ENCODE assay signal across 14 cellular contexts in genomic region chr7:143015102-143015501, GRCh38. TPM values are rescaled to one million over a fixed set of nuclear protein-coding genes. Genes with fewer than 3 reads are reported as not detected.
DNase-seq lines count a peak whose midpoint lies in the region; ATAC-seq and TF ChIP-seq lines count a peak whose summit lies in the region.
"Had no signal": no experiment of that assay in that cellular context is flagged by ENCODE, and none has a peak within 500 bp of the region (broad histone marks: within the 10 kb centered on the region; RNA-seq: fewer than 3 reads in every experiment).

No MANE protein-coding gene starts in this region.

- no peaks in the 10 kb centered on the region for H3K27me3 ChIP-seq in CD4-positive, alpha-beta memory T cell (ENCODE audit: insufficient read depth, low read length)
- no peaks in the 10 kb centered on the region for H3K27me3 ChIP-seq in BE2C

- H3K27ac Mint-ChIP-seq in naive B cell, result peak overlapping the region; percentile 86 to 97 (median 94)
- peak overlapping the region in 1 of 7 donors; percentile 36 for H3K27ac Mint-ChIP-seq in CD4-positive, alpha-beta memory T cell
- H3K27ac Mint-ChIP-seq: dendritic cell treated with granulocyte-macrophage colony-stimulating factor and Interleukin-4, amounts not matched to agents 40 ng/mL and 50 ng/mL, for 4 days had no signal

- intact Hi-C loops in CD4-positive, alpha-beta memory T cell (cut with micrococcal nuclease), result no loop called here

- H3K4me1 ChIP-seq in CD4-positive, alpha-beta memory T cell (ENCODE audit: insufficient read depth, low read length), result no peaks in the 10 kb centered on the region
- no peaks in the 10 kb centered on the region for H3K4me1 ChIP-seq in BE2C

- H3K4me3 ChIP-seq in CD4-positive, alpha-beta memory T cell (ENCODE audit: low read length in 2 of 2), result no peak overlapping the region
- no peak overlapping the region for H3K4me3 ChIP-seq in BE2C (ENCODE audit: low read depth, low read length)
- H3K4me3 ChIP-seq: lung had no signal

- no peak for TF ChIP-seq CTCF in BE2C (IDR thresholded peaks at IDR 0.05; ENCODE audit: low read depth, low read length)

- no peaks in the 10 kb centered on the region for H3K9me3 ChIP-seq in CD4-positive, alpha-beta memory T cell (ENCODE audit: control insufficient read depth in 1 of 2, low read length in 2 of 2)
- H3K9me3 ChIP-seq in BE2C, result no peaks in the 10 kb centered on the region

- peak overlapping the region; percentile 55 to 87 (median 79) for H3K4me3 Mint-ChIP-seq in naive B cell
- H3K4me3 Mint-ChIP-seq in CD4-positive, alpha-beta memory T cell, result no peak overlapping the region
- H3K4me3 Mint-ChIP-seq: dendritic cell treated with granulocyte-macrophage colony-stimulating factor and Interleukin-4, amounts not matched to agents 40 ng/mL and 50 ng/mL, for 4 days had no signal

- H3K9me3 Mint-ChIP-seq in naive B cell, result peaks cover 3 to 13% (median 10%) of the 10 kb centered on the region in 7 donors
- H3K9me3 Mint-ChIP-seq in CD4-positive, alpha-beta memory T cell, result peaks cover 0 to 7% (median 0%) of the 10 kb centered on the region in 8 donors

- no peak overlapping the region for H3K27ac ChIP-seq in CD4-positive, alpha-beta memory T cell (ENCODE audit: low read depth, low read length)

- H3K36me3 Mint-ChIP-seq in naive B cell, result peaks cover 10 to 19% of the 10 kb centered on the region in 2 donors
- no peaks in the 10 kb centered on the region for H3K36me3 Mint-ChIP-seq in CD4-positive, alpha-beta memory T cell

- peak; percentile 74 for DNase-seq in naive B cell
- DNase-seq in NCI-H1436 (lab: John Stamatoyannopoulos, UW), result no peak
- no peak for DNase-seq in CD4-positive, alpha-beta memory T cell
- no peak for DNase-seq in BE2C
- no peak for DNase-seq in AML-193 (lab: John Stamatoyannopoulos, UW)
- DNase-seq: activated naive CD4-positive, alpha-beta T cell had no signal

- CTCF ChIA-PET in CD4-positive, alpha-beta memory T cell (lab: Charles Lee; ENCODE audit: partially characterized antibody), result interaction anchor here (0.8 to 4.4 kb wide), 4 partner anchors 8 to 401 kb away, joined by 3 to 31 read pairs (median 5); no protein-coding TSS in a partner anchor

- H3K36me3 ChIP-seq in CD4-positive, alpha-beta memory T cell (ENCODE audit: insufficient read depth, low read length), result no peaks in the 10 kb centered on the region
- no peaks in the 10 kb centered on the region for H3K36me3 ChIP-seq in BE2C

- POLR2A ChIA-PET in CD4-positive, alpha-beta memory T cell (lab: Charles Lee; ENCODE audit: partially characterized antibody), result no interaction called here

- H3K27me3 Mint-ChIP-seq in naive B cell, result no peaks in the 10 kb centered on the region
- peaks cover 15 to 22% of the 10 kb centered on the region in 2 donors for H3K27me3 Mint-ChIP-seq in CD4-positive, alpha-beta memory T cell

- ATAC-seq in GM18870 (IDR thresholded peaks at IDR 0.05; ENCODE audit: unreplicated experiment) (peak; percentile 76), GM21786 (IDR thresholded peaks at IDR 0.05; ENCODE audit: unreplicated experiment) (peak; percentile 73), HG03280 (IDR thresholded peaks at IDR 0.05; ENCODE audit: unreplicated experiment) (peak; percentile 87), naive B cell (ENCODE audit: low read depth in 2 of 2) (peak; percentile 91 to 94)
- ATAC-seq: activated CD4-positive, CD25-positive, alpha-beta regulatory T cell treated with anti-CD3 and anti-CD28 coated beads, Interleukin-2, amount 50 U/mL, for 24 hours had no signal

- peaks cover 72 to 82% (median 82%) of the 10 kb centered on the region in 3 donors for H3K4me1 Mint-ChIP-seq in naive B cell
- no peaks in the 10 kb centered on the region for H3K4me1 Mint-ChIP-seq in CD4-positive, alpha-beta memory T cell

RNA-seq across cellular contexts. Expression of gene OR9A2, which starts 11.8 kb away (rescaled TPM):
- not detected for polyA plus RNA-seq in naive B cell (ENCODE audit: low read depth in 6 of 6)
- total RNA-seq in CD4-positive, alpha-beta memory T cell, result not detected
- not detected for polyA plus RNA-seq in CD4-positive, alpha-beta memory T cell
- polyA plus RNA-seq in BE2C (2012; ENCODE audit: insufficient read depth, insufficient read length, low read depth), result not detected
- total RNA-seq: M059J had no signal
- polyA plus RNA-seq: lung had no signal

RNA-seq across cellular contexts. Expression of gene OR6V1, which starts 37.0 kb away (rescaled TPM):
- polyA plus RNA-seq in naive B cell (ENCODE audit: low read depth in 6 of 6), result not detected
- total RNA-seq in CD4-positive, alpha-beta memory T cell, result not detected
- not detected for polyA plus RNA-seq in CD4-positive, alpha-beta memory T cell
- not detected for polyA plus RNA-seq in BE2C (2012; ENCODE audit: insufficient read depth, insufficient read length, low read depth)
- total RNA-seq: lung, M059J, sciatic nerve had no signal
- polyA plus RNA-seq: lung had no signal

RNA-seq across cellular contexts. Expression of gene KEL, which starts 52.9 kb away (rescaled TPM):
- under 1 TPM in 1 of 6 donors, not detected in 5; 0.44 TPM for polyA plus RNA-seq in naive B cell (ENCODE audit: low read depth in 6 of 6)
- total RNA-seq in CD4-positive, alpha-beta memory T cell, result under 1 TPM; 0.20 to 0.61 TPM
- polyA plus RNA-seq in CD4-positive, alpha-beta memory T cell, result not detected
- polyA plus RNA-seq in BE2C (2012; ENCODE audit: insufficient read depth, insufficient read length, low read depth), result not detected
- total RNA-seq: M059J had no signal

Comparison
In these comparisons a context has a peak if more than half of its experiments do, and no peak if none do; other contexts are left out.
1. H3K4me3 Mint-ChIP-seq: peak in naive B cell (8 of 8); none in CD4-positive, alpha-beta memory T cell (0 of 8).
2. Peak in every context shown above with its lines, with median percentiles within 50 percentile points of each other: ATAC-seq.